Comparison of ENCODE assay signal across 1 cellular context in the genomic region with DNA sequence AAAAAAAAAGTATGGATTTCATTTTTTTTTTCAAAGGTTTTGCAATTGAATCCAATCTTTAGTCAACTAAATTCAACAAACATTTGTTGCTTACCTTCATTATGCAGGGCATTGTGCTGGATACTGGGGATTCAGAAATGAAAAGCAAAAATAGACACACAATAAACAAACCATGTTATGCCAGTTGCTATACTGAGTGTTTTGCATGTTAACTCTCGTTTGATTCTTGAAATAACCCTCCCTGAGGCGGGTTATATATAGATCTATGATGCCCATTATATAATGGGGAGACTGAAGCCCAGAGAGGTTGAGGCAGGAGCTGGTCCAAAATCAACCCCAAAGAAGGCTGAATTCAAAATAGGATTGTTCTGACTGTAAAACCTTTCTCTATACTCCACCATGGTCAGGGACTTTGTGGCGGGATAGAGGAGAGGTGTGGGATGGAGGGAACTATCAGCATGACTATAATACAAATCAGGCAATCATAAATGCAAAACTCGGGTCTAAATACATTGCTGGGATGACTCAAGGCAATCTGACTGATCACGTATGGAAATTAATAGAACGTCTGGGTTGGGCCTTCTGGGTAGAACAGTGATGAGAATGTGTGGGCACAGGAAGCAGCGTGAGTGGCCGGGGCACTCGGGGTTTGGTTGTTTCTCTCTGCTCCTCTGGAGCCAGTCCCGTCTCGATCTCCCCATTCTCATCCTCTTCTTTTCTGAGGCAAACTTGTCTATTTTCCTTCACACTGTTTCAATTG.
TF ChIP-seq lines count a peak whose summit lies in the region.

No MANE protein-coding gene starts in this region.

TF ChIP-seq in GM23338, 12 proteins besides CTCF, POLR2A, EP300 and RAD21 (continued from another document):
- TF ChIP-seq, protein P1, sequence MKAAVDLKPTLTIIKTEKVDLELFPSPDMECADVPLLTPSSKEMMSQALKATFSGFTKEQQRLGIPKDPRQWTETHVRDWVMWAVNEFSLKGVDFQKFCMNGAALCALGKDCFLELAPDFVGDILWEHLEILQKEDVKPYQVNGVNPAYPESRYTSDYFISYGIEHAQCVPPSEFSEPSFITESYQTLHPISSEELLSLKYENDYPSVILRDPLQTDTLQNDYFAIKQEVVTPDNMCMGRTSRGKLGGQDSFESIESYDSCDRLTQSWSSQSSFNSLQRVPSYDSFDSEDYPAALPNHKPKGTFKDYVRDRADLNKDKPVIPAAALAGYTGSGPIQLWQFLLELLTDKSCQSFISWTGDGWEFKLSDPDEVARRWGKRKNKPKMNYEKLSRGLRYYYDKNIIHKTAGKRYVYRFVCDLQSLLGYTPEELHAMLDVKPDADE (IDR thresholded peaks at IDR 0.05) = no peak
- TF ChIP-seq, protein P2, sequence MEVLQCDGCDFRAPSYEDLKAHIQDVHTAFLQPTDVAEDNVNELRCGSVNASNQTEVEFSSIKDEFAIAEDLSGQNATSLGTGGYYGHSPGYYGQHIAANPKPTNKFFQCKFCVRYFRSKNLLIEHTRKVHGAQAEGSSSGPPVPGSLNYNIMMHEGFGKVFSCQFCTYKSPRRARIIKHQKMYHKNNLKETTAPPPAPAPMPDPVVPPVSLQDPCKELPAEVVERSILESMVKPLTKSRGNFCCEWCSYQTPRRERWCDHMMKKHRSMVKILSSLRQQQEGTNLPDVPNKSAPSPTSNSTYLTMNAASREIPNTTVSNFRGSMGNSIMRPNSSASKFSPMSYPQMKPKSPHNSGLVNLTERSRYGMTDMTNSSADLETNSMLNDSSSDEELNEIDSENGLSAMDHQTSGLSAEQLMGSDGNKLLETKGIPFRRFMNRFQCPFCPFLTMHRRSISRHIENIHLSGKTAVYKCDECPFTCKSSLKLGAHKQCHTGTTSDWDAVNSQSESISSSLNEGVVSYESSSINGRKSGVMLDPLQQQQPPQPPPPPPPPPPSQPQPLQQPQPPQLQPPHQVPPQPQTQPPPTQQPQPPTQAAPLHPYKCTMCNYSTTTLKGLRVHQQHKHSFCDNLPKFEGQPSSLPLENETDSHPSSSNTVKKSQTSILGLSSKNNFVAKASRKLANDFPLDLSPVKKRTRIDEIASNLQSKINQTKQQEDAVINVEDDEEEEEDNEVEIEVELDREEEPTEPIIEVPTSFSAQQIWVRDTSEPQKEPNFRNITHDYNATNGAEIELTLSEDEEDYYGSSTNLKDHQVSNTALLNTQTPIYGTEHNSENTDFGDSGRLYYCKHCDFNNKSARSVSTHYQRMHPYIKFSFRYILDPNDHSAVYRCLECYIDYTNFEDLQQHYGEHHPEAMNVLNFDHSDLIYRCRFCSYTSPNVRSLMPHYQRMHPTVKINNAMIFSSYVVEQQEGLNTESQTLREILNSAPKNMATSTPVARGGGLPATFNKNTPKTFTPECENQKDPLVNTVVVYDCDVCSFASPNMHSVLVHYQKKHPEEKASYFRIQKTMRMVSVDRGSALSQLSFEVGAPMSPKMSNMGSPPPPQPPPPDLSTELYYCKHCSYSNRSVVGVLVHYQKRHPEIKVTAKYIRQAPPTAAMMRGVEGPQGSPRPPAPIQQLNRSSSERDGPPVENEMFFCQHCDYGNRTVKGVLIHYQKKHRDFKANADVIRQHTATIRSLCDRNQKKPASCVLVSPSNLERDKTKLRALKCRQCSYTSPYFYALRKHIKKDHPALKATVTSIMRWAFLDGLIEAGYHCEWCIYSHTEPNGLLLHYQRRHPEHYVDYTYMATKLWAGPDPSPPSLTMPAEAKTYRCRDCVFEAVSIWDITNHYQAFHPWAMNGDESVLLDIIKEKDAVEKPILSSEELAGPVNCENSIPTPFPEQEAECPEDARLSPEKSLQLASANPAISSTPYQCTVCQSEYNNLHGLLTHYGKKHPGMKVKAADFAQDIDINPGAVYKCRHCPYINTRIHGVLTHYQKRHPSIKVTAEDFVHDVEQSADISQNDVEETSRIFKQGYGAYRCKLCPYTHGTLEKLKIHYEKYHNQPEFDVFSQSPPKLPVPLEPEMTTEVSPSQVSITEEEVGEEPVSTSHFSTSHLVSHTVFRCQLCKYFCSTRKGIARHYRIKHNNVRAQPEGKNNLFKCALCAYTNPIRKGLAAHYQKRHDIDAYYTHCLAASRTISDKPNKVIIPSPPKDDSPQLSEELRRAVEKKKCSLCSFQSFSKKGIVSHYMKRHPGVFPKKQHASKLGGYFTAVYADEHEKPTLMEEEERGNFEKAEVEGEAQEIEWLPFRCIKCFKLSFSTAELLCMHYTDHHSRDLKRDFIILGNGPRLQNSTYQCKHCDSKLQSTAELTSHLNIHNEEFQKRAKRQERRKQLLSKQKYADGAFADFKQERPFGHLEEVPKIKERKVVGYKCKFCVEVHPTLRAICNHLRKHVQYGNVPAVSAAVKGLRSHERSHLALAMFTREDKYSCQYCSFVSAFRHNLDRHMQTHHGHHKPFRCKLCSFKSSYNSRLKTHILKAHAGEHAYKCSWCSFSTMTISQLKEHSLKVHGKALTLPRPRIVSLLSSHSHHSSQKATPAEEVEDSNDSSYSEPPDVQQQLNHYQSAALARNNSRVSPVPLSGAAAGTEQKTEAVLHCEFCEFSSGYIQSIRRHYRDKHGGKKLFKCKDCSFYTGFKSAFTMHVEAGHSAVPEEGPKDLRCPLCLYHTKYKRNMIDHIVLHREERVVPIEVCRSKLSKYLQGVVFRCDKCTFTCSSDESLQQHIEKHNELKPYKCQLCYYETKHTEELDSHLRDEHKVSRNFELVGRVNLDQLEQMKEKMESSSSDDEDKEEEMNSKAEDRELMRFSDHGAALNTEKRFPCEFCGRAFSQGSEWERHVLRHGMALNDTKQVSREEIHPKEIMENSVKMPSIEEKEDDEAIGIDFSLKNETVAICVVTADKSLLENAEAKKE (CRISPR knock-in tag; IDR thresholded peaks at IDR 0.05) = no peak
- TF ChIP-seq ZNF114 (CRISPR knock-in tag; IDR thresholded peaks at IDR 0.05) (no peak), EZH2phosphoT487 (IDR thresholded peaks at IDR 0.05; ENCODE audit: unreplicated experiment) (no peak)
- TF ChIP-seq, protein P3, sequence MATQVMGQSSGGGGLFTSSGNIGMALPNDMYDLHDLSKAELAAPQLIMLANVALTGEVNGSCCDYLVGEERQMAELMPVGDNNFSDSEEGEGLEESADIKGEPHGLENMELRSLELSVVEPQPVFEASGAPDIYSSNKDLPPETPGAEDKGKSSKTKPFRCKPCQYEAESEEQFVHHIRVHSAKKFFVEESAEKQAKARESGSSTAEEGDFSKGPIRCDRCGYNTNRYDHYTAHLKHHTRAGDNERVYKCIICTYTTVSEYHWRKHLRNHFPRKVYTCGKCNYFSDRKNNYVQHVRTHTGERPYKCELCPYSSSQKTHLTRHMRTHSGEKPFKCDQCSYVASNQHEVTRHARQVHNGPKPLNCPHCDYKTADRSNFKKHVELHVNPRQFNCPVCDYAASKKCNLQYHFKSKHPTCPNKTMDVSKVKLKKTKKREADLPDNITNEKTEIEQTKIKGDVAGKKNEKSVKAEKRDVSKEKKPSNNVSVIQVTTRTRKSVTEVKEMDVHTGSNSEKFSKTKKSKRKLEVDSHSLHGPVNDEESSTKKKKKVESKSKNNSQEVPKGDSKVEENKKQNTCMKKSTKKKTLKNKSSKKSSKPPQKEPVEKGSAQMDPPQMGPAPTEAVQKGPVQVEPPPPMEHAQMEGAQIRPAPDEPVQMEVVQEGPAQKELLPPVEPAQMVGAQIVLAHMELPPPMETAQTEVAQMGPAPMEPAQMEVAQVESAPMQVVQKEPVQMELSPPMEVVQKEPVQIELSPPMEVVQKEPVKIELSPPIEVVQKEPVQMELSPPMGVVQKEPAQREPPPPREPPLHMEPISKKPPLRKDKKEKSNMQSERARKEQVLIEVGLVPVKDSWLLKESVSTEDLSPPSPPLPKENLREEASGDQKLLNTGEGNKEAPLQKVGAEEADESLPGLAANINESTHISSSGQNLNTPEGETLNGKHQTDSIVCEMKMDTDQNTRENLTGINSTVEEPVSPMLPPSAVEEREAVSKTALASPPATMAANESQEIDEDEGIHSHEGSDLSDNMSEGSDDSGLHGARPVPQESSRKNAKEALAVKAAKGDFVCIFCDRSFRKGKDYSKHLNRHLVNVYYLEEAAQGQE (IDR thresholded peaks at IDR 0.05; ENCODE audit: unreplicated experiment) = no peak
